ENCODE assay signal across 15 cellular contexts in genomic region chr4:102163404-102164140, GRCh38.
"Had no signal": no experiment of that assay in that cellular context is flagged by ENCODE, and none has a peak within 500 bp of the region (broad histone marks: within the 10 kb centered on the region; RNA-seq: fewer than 3 reads in every experiment).

No MANE protein-coding gene starts in this region.

- H3K4me3 Mint-ChIP-seq: activated CD8-positive, alpha-beta T cell treated with anti-CD3 and anti-CD28 coated beads for 36 hours; activated naive CD8-positive, alpha-beta T cell treated with anti-CD3 and anti-CD28 coated beads, Interleukin-2, amount 10 ng/mL, durations not matched to agents 7 days and 5 days; activated T-cell treated with anti-CD3 and anti-CD28 coated beads, Interleukin-2, amount 50 U/mL, for 72 hours; T-helper 2 cell treated with Interferon-gamma antibody and Interleukin-4, amounts not matched to agents 5 μg/mL and 100 μg/mL, for 36 hours had no signal

- ATAC-seq: activated CD8-positive, alpha-beta T cell treated with anti-CD3 and anti-CD28 coated beads for 36 hours; activated T-cell treated with anti-CD3 and anti-CD28 coated beads, Interleukin-2, amount 50 U/mL, for 72 hours; pancreas had no signal

- H3K4me1 ChIP-seq: ascending aorta, colonic mucosa, pancreas, uterus had no signal

- H3K9me3 Mint-ChIP-seq: activated CD8-positive, alpha-beta T cell treated with anti-CD3 and anti-CD28 coated beads for 36 hours; activated T-cell treated with anti-CD3 and anti-CD28 coated beads, Interleukin-2, amount 50 U/mL, for 72 hours; T-helper 2 cell treated with Interferon-gamma antibody and Interleukin-4, amounts not matched to agents 5 μg/mL and 100 μg/mL, for 36 hours had no signal

- H3K36me3 Mint-ChIP-seq: activated naive CD8-positive, alpha-beta T cell treated with anti-CD3 and anti-CD28 coated beads, Interleukin-2, amount 10 ng/mL, durations not matched to agents 7 days and 5 days had no signal

- H3K9me3 ChIP-seq: ascending aorta, colonic mucosa, pancreas, uterus had no signal

- H3K27me3 Mint-ChIP-seq: activated CD8-positive, alpha-beta T cell treated with anti-CD3 and anti-CD28 coated beads for 36 hours; activated naive CD8-positive, alpha-beta T cell treated with anti-CD3 and anti-CD28 coated beads, Interleukin-2, amount 10 ng/mL, durations not matched to agents 7 days and 5 days had no signal

- H3K27ac Mint-ChIP-seq: activated CD8-positive, alpha-beta T cell treated with anti-CD3 and anti-CD28 coated beads for 36 hours; activated naive CD8-positive, alpha-beta T cell treated with anti-CD3 and anti-CD28 coated beads, Interleukin-2, amount 10 ng/mL, durations not matched to agents 7 days and 5 days; activated T-cell treated with anti-CD3 and anti-CD28 coated beads, Interleukin-2, amount 50 U/mL, for 72 hours; T-helper 2 cell treated with Interferon-gamma antibody and Interleukin-4, amounts not matched to agents 5 μg/mL and 100 μg/mL, for 36 hours had no signal

- H3K4me1 Mint-ChIP-seq: activated naive CD8-positive, alpha-beta T cell treated with anti-CD3 and anti-CD28 coated beads, Interleukin-2, amount 10 ng/mL, durations not matched to agents 7 days and 5 days had no signal

- H3K27ac ChIP-seq: ascending aorta, colonic mucosa, epithelial cell of prostate, pancreas, uterus, WERI-Rb-1 had no signal

- H3K27me3 ChIP-seq: ascending aorta, colonic mucosa, pancreas, uterus had no signal

- H3K4me3 ChIP-seq: ascending aorta, colonic mucosa, pancreas, uterus had no signal

- H3K36me3 ChIP-seq: ascending aorta, colonic mucosa, pancreas, uterus, WERI-Rb-1 had no signal

- DNase-seq: activated CD4-positive, alpha-beta T cell treated with anti-CD3 and anti-CD28 coated beads for 4 hours; activated CD8-positive, alpha-beta memory T cell treated with anti-CD3 and anti-CD28 coated beads, Interleukin-2, amount 50 U/mL, for 4 hours; activated CD8-positive, alpha-beta T cell treated with anti-CD3 and anti-CD28 coated beads for 36 hours; activated naive CD8-positive, alpha-beta T cell treated with anti-CD3 and anti-CD28 coated beads, Interleukin-2, amount 10 ng/mL, durations not matched to agents 7 days and 5 days; activated T-cell treated with anti-CD3 and anti-CD28 coated beads, Interleukin-2, amount 50 U/mL, for 72 hours; colonic mucosa; hippocampal formation; pancreas; retina; stimulated activated CD4-positive, alpha-beta T cell treated with anti-CD3 and anti-CD28 coated beads, Interleukin-4, amount 100 ng/mL, for 4 hours; uterus; WERI-Rb-1 had no signal
